8 cellular contexts compared by ENCODE assay signal in genomic region chr3:150764607-150765366, GRCh38. TPM values are rescaled to one million over a fixed set of nuclear protein-coding genes. Genes with fewer than 3 reads are reported as not detected.
DNase-seq lines count a peak whose midpoint lies in the region; ATAC-seq and TF ChIP-seq lines count a peak whose summit lies in the region.

No MANE protein-coding gene starts in this region.

- H4K20me1 ChIP-seq in Karpas-422 (ENCODE audit: insufficient read depth, low read depth, low read length), result peaks cover 10% of the 10 kb centered on the region

- no peak overlapping the region for H3K18ac ChIP-seq in trophoblast cell (ENCODE audit: low read length)

- H3K4ac ChIP-seq in trophoblast cell (ENCODE audit: low read depth, low read length), result no peak overlapping the region

- H3K4me3 ChIP-seq in Karpas-422 (ENCODE audit: low read length) (peak overlapping the region; percentile 85), trophoblast cell (ENCODE audit: low read depth, low read length) (no peak overlapping the region)

- no peaks in the 10 kb centered on the region for H3K9me3 ChIP-seq in CD4-positive, alpha-beta T cell (ENCODE audit: control insufficient read depth, low read length)
- H3K9me3 ChIP-seq in Karpas-422 (ENCODE audit: low read length), result no peaks in the 10 kb centered on the region
- no peaks in the 10 kb centered on the region for H3K9me3 ChIP-seq in trophoblast cell (ENCODE audit: insufficient read depth, low read depth, low read length)

- H3K79me2 ChIP-seq in Karpas-422 (ENCODE audit: low read length) (peaks cover 37% of the 10 kb centered on the region), trophoblast cell (ENCODE audit: control insufficient read depth, insufficient read depth, low read length, poor library complexity) (peaks cover 18% of the 10 kb centered on the region)

- no peak overlapping the region for H2BK120ac ChIP-seq in trophoblast cell (ENCODE audit: insufficient read depth, low read length, poor library complexity)

- CTCF ChIA-PET in CD4-positive, alpha-beta T cell (lab: Charles Lee), result interaction anchor here (0.6 to 4.6 kb wide), 6 partner anchors 23 to 76 kb away, joined by 3 to 22 read pairs (median 5); partner anchors contain the start of gene ERICH6
- CTCF ChIA-PET in MCF 10A (lab: Yijun Ruan, JAX), result interaction anchor here (0.6 to 7.7 kb wide), 19 partner anchors 7 to 548 kb away, joined by 3 to 59 read pairs (median 5); no protein-coding TSS in a partner anchor

- peak overlapping the region; percentile 81 for H3K4me2 ChIP-seq in Karpas-422 (ENCODE audit: low read depth, low read length, poor library complexity, severe bottlenecking)
- no peak overlapping the region for H3K4me2 ChIP-seq in trophoblast cell (ENCODE audit: low read length)

- H3K36me3 Mint-ChIP-seq in CD4-positive, alpha-beta T cell (ENCODE audit: low read depth), result peaks cover 34% of the 10 kb centered on the region
- no peaks in the 10 kb centered on the region for H3K36me3 Mint-ChIP-seq in MCF 10A (ENCODE audit: insufficient read depth, unreplicated experiment)
- no peaks in the 10 kb centered on the region for H3K36me3 Mint-ChIP-seq in nephron (ENCODE audit: low read depth)

- no peak overlapping the region for H3K23ac ChIP-seq in trophoblast cell (ENCODE audit: low read length)

- H2AFZ ChIP-seq in Karpas-422 (ENCODE audit: low read length) (no peak overlapping the region), trophoblast cell (ENCODE audit: insufficient read depth, low read length, poor library complexity) (no peak overlapping the region)

- H2AK5ac ChIP-seq in trophoblast cell (ENCODE audit: low read length), result no peak overlapping the region

- intact Hi-C loops in CD4-positive, alpha-beta T cell (cut with DNase I, micrococcal nuclease), result loop anchor here (2.0 to 10.0 kb wide), 7 partner anchors 42 to 1640 kb away; partner anchors contain the start of genes ERICH6 (in 1 of the 2), HPS3 (in 1 of the 2), PFN2 (in 1 of the 2) and RNF13 (in 1 of the 2)
- intact Hi-C loops in MCF 10A (cut with micrococcal nuclease), result loop anchor here (1.0 to 5.0 kb wide), 4 partner anchors 43 to 217 kb away; partner anchors contain the start of genes EIF2A, SELENOT and SERP1

- H2BK12ac ChIP-seq in trophoblast cell (ENCODE audit: low read length), result no peak overlapping the region

- H4K12ac ChIP-seq in trophoblast cell (ENCODE audit: low read depth, low read length), result no peak overlapping the region

- no peaks in the 10 kb centered on the region for H3K9me3 Mint-ChIP-seq in CD4-positive, alpha-beta T cell
- no peaks in the 10 kb centered on the region for H3K9me3 Mint-ChIP-seq in MCF 10A (ENCODE audit: unreplicated experiment)
- no peaks in the 10 kb centered on the region for H3K9me3 Mint-ChIP-seq in nephron

- H3K27ac ChIP-seq in CD4-positive, alpha-beta T cell (ENCODE audit: low read depth, low read length), result peak overlapping the region; percentile 99
- H3K27ac ChIP-seq in Karpas-422 (ENCODE audit: low read length) (peak overlapping the region; percentile 100), trophoblast cell (ENCODE audit: low read depth, low read length) (no peak overlapping the region)

- H3K4me1 ChIP-seq in Karpas-422 (ENCODE audit: low read length), result peaks cover 56% of the 10 kb centered on the region
- H3K4me1 ChIP-seq in trophoblast cell (ENCODE audit: control insufficient read depth in 1 of 2, insufficient read depth in 2 of 2, low read length in 2 of 2), result peaks cover 6 to 10% of the 10 kb centered on the region in 2 experiments

- H3K27me3 Mint-ChIP-seq in CD4-positive, alpha-beta T cell, result no peaks in the 10 kb centered on the region
- H3K27me3 Mint-ChIP-seq in MCF 10A (ENCODE audit: insufficient read depth, unreplicated experiment) (no peaks in the 10 kb centered on the region), nephron (ENCODE audit: low read depth) (peaks cover 4% of the 10 kb centered on the region)

- peak overlapping the region; percentile 100 for H3K4me3 Mint-ChIP-seq in CD4-positive, alpha-beta T cell
- H3K4me3 Mint-ChIP-seq in MCF 10A (ENCODE audit: unreplicated experiment) (peak overlapping the region; percentile 91), nephron (peak overlapping the region; percentile 97 to 99 (median 98))

- ATAC-seq in CD4-positive, alpha-beta T cell (ENCODE audit: poor library complexity), result no peak
- ATAC-seq in GM18520 (IDR thresholded peaks at IDR 0.05; ENCODE audit: unreplicated experiment), result no peak

- POLR2A ChIA-PET in CD4-positive, alpha-beta T cell (lab: Charles Lee), result interaction anchor here (0.9 to 7.0 kb wide), 17 partner anchors 10 to 428 kb away, joined by 3 to 146 read pairs (median 9); partner anchors contain the start of genes EIF2A, ERICH6, SELENOT and SERP1
- POLR2A ChIA-PET in MCF 10A (lab: Yijun Ruan, JAX), result interaction anchor here (0.7 to 6.5 kb wide), 14 partner anchors 13 to 444 kb away, joined by 3 to 70 read pairs (median 11); partner anchors contain the start of genes EIF2A, SELENOT and SERP1

- H3K79me1 ChIP-seq in trophoblast cell (ENCODE audit: low read length), result peaks cover 19% of the 10 kb centered on the region

- TF ChIP-seq CTCF in CD4-positive, alpha-beta T cell (IDR thresholded peaks at IDR 0.05), result no peak
- TF ChIP-seq CTCF in MCF 10A (IDR thresholded peaks at IDR 0.05; ENCODE audit: unreplicated experiment), result no peak
- no peak for TF ChIP-seq CTCF in nephron (IDR thresholded peaks at IDR 0.05; ENCODE audit: unreplicated experiment in 3 of 3)

- no peak overlapping the region for H3K14ac ChIP-seq in trophoblast cell (ENCODE audit: low read length)

- H3K27ac Mint-ChIP-seq in CD4-positive, alpha-beta T cell, result peak overlapping the region; percentile 100
- H3K27ac Mint-ChIP-seq in MCF 10A (ENCODE audit: low read depth, unreplicated experiment) (peak overlapping the region; percentile 97), nephron (no peak overlapping the region)

- no peak overlapping the region for H4K91ac ChIP-seq in trophoblast cell (ENCODE audit: low read depth, low read length)

- peaks cover 36% of the 10 kb centered on the region for H3K4me1 Mint-ChIP-seq in CD4-positive, alpha-beta T cell (ENCODE audit: low read depth)
- H3K4me1 Mint-ChIP-seq in MCF 10A (ENCODE audit: insufficient read depth, unreplicated experiment) (peaks cover 26% of the 10 kb centered on the region), nephron (peaks cover 25% of the 10 kb centered on the region)

- H4K8ac ChIP-seq in trophoblast cell (ENCODE audit: low read depth, low read length), result no peak overlapping the region

- H3K36me3 ChIP-seq in Karpas-422 (ENCODE audit: insufficient read depth, low read length) (peaks cover 16% of the 10 kb centered on the region), trophoblast cell (ENCODE audit: control insufficient read depth in 1 of 2, insufficient read depth in 2 of 2, low read length in 2 of 2) (no peaks in the 10 kb centered on the region)

- H3K9ac ChIP-seq in Karpas-422 (ENCODE audit: low read length), result peak overlapping the region; percentile 93
- no peak overlapping the region for H3K9ac ChIP-seq in trophoblast cell (ENCODE audit: low read length)

- BruUV-seq in MCF 10A (replicated peaks; lab: Mats Ljungman, UMichigan), result no TSS peak

- H2BK5ac ChIP-seq in trophoblast cell (ENCODE audit: low read depth, low read length, poor library complexity), result no peak overlapping the region

- DNase-seq in CD4-positive, alpha-beta T cell, result no peak
- DNase-seq in Karpas-422, result peak; percentile 82
- no peak for DNase-seq in MCF 10A (ENCODE audit: unreplicated experiment)
- no peak for DNase-seq in NCI-H2227 treated with DMSO at 0.1 percent for 48 hours (lab: John Stamatoyannopoulos, UW)
- DNase-seq in NCI-H774 (lab: John Stamatoyannopoulos, UW), result no peak
- DNase-seq in trophoblast cell, result no peak

- no peaks in the 10 kb centered on the region for H3K27me3 ChIP-seq in CD4-positive, alpha-beta T cell (ENCODE audit: control insufficient read depth, insufficient read depth, low read length)
- H3K27me3 ChIP-seq in Karpas-422 (ENCODE audit: low read length), result no peaks in the 10 kb centered on the region
- H3K27me3 ChIP-seq in trophoblast cell (ENCODE audit: insufficient read depth, low read length), result no peaks in the 10 kb centered on the region

- WGBS in trophoblast cell (ENCODE audit: extremely low coverage, insufficient coverage, insufficient read length), result no CpG with 5 or more reads among the region's 6 CpGs

- no peaks in the 10 kb centered on the region for H3K9me2 ChIP-seq in Karpas-422 (replicated peaks; ENCODE audit: insufficient read depth, low read length)

RNA-seq across cellular contexts. Expression of gene SIAH2, which starts 1.8 kb away (rescaled TPM):
- 10 to 100 TPM; 73.7 to 76.1 TPM for total RNA-seq in CD4-positive, alpha-beta T cell
- total RNA-seq in Karpas-422 (2014; rRNA removed; shearing (Covaris generic); ENCODE audit: low replicate concordance), result 160 and 323 TPM in 2 replicates
- total RNA-seq in MCF 10A (2022), result 20.0 and 35.4 TPM in 2 replicates
- polyA plus RNA-seq in trophoblast cell (2013), result 85.5 and 90.6 TPM in 2 replicates

Comparison
In these comparisons a context has a peak if more than half of its experiments do, and no peak if none do; other contexts are left out.
1. H3K27ac Mint-ChIP-seq: peak in CD4-positive, alpha-beta T cell (single experiment) and MCF 10A (single experiment); none in nephron (0 of 3).
2. Peak in every context shown above with its lines, with median percentiles within 50 percentile points of each other: H3K4me3 Mint-ChIP-seq.